In genomic region chr7:81629702-81630101, GRCh38 we compare ENCODE assay signal across 25 cellular contexts.
"Had no signal": no experiment of that assay in that cellular context is flagged by ENCODE, and none has a peak within 500 bp of the region (broad histone marks: within the 10 kb centered on the region; RNA-seq: fewer than 3 reads in every experiment).

No MANE protein-coding gene starts in this region.

- H3K27ac ChIP-seq: left ventricle myocardium inferior, neural progenitor cell, neutrophil, ovary, right atrium auricular region, right lobe of liver, tibial nerve, upper lobe of left lung, vagina had no signal

- H3K9me3 ChIP-seq: left ventricle myocardium inferior, neutrophil, ovary, right atrium auricular region, right lobe of liver, tibial nerve, upper lobe of left lung, vagina had no signal

- H3K4me3 ChIP-seq: left ventricle myocardium inferior, lung, neural progenitor cell, ovary, right atrium auricular region, right lobe of liver, smooth muscle cell, tibial nerve, upper lobe of left lung, vagina had no signal

- ATAC-seq: natural killer cell; right lobe of liver; stimulated activated memory B cell treated with anti-CD40 and anti-IgM and Interleukin-4, amounts not matched to agents 10 μg/mL and 1 μg/mL and 100 μg/mL, for 72 hours; stimulated activated naive CD8-positive, alpha-beta T cell treated with anti-CD3 and anti-CD28 coated beads, Interleukin-15, amount 100 ng/mL, for 72 hours had no signal

- H3K9ac ChIP-seq: neural progenitor cell had no signal

- H3K4me2 ChIP-seq: neural progenitor cell, smooth muscle cell had no signal

- H2AFZ ChIP-seq: neural progenitor cell had no signal

- H3K4me1 ChIP-seq: left ventricle myocardium inferior, neural progenitor cell, right atrium auricular region, right lobe of liver, upper lobe of left lung, vagina had no signal

- H3K36me3 ChIP-seq: left ventricle myocardium inferior, neural progenitor cell, neutrophil, ovary, right atrium auricular region, right lobe of liver, tibial nerve, upper lobe of left lung, vagina had no signal

- H3K27me3 ChIP-seq: neural progenitor cell, neutrophil, ovary, right atrium auricular region, right lobe of liver, tibial nerve, upper lobe of left lung, vagina had no signal

- DNase-seq: islet precursor cell; left ventricle myocardium inferior; mesendoderm; naive B cell; natural killer cell; nephron progenitor cell; occipital lobe; ovary; right lobe of liver; stimulated activated CD4-positive, alpha-beta T cell treated with anti-CD3 and anti-CD28 coated beads, Interleukin-1b, Interleukin-23, amount 100 ng/mL, for 48 hours; stimulated activated CD4-positive, alpha-beta T cell treated with anti-CD3 and anti-CD28 coated beads, Interleukin-2, amount 100 ng/mL, for 48 hours; stimulated activated CD4-positive, alpha-beta T cell treated with anti-CD3 and anti-CD28 coated beads, Interleukin-4, amount 100 ng/mL, for 4 hours; stimulated activated CD8-positive, alpha-beta memory T cell treated with anti-CD3 and anti-CD28 coated beads, Interleukin-4, amount 100 ng/mL, for 48 hours; stimulated activated naive CD4-positive, alpha-beta T cell treated with Interleukin-2 at 50 U/mL for 16 hours; stimulated activated naive CD8-positive, alpha-beta T cell treated with anti-CD3 and anti-CD28 coated beads, Interleukin-15, amount 100 ng/mL, for 72 hours; substantia nigra; upper lobe of left lung had no signal
